21 cellular contexts compared by ENCODE assay signal in the genomic region with DNA sequence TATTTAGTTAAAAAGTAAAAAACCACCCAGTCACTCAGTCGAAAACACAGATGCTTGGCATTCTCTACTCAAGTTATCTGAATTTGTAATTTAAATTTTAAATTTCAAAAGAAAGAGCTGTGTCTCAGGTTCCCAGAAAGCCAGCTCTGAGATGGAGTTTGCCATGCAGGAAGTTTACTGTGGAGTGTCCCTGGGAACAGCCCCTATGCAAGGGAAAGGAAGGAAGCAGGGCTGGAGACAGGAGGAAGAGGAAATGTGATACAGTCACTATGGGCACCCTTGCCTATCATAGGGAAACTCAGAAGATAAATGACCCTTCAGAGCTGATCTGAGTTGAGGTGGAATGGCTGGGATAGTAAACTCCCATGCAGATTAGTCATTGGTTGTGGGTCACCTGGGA.
"Had no signal": no experiment of that assay in that cellular context is flagged by ENCODE, and none has a peak within 500 bp of the region (broad histone marks: within the 10 kb centered on the region; RNA-seq: fewer than 3 reads in every experiment).

No MANE protein-coding gene starts in this region.

- H3K9me3 ChIP-seq: esophagus muscularis mucosa, SK-N-SH, stomach, testis had no signal

- H3K36me3 Mint-ChIP-seq: activated CD4-positive, alpha-beta memory T cell treated with anti-CD3 and anti-CD28 coated beads for 36 hours; activated CD8-positive, alpha-beta memory T cell treated with anti-CD3 and anti-CD28 coated beads, Interleukin-2, amount 10 ng/mL, durations not matched to agents 7 days and 5 days; activated naive CD4-positive, alpha-beta T cell treated with anti-CD3 and anti-CD28 coated beads, Interleukin-2, amount 50 U/mL, for 72 hours; natural killer cell; T-cell had no signal

- H3K27ac Mint-ChIP-seq: activated CD4-positive, alpha-beta memory T cell treated with anti-CD3 and anti-CD28 coated beads for 36 hours; activated CD8-positive, alpha-beta memory T cell treated with anti-CD3 and anti-CD28 coated beads, Interleukin-2, amount 10 ng/mL, durations not matched to agents 7 days and 5 days; activated naive CD4-positive, alpha-beta T cell treated with anti-CD3 and anti-CD28 coated beads, Interleukin-2, amount 50 U/mL, for 72 hours; natural killer cell; progenitor cell of endocrine pancreas; T-cell had no signal

- H3K4me1 Mint-ChIP-seq: activated CD8-positive, alpha-beta memory T cell treated with anti-CD3 and anti-CD28 coated beads, Interleukin-2, amount 10 ng/mL, durations not matched to agents 7 days and 5 days; natural killer cell; T-cell had no signal

- ATAC-seq: activated CD8-positive, alpha-beta memory T cell treated with anti-CD3 and anti-CD28 coated beads, Interleukin-2, amount 10 ng/mL, durations not matched to agents 7 days and 5 days; activated naive CD4-positive, alpha-beta T cell treated with anti-CD3 and anti-CD28 coated beads, Interleukin-2, amount 50 U/mL, for 72 hours; activated T-cell treated with anti-CD3 and anti-CD28 coated beads, Interleukin-2, amount 50 U/mL, for 4 hours; left colon; natural killer cell; sciatic nerve; T-cell had no signal

- H3K27me3 Mint-ChIP-seq: activated CD8-positive, alpha-beta memory T cell treated with anti-CD3 and anti-CD28 coated beads, Interleukin-2, amount 10 ng/mL, durations not matched to agents 7 days and 5 days; progenitor cell of endocrine pancreas had no signal

- H3K9ac ChIP-seq: SK-N-SH had no signal

- H3K27ac ChIP-seq: cardiac muscle cell, dorsolateral prefrontal cortex, esophagus muscularis mucosa, stomach, testis had no signal

- H3K4me3 Mint-ChIP-seq: activated CD4-positive, alpha-beta memory T cell treated with anti-CD3 and anti-CD28 coated beads for 36 hours; activated CD8-positive, alpha-beta memory T cell treated with anti-CD3 and anti-CD28 coated beads, Interleukin-2, amount 10 ng/mL, durations not matched to agents 7 days and 5 days; activated T-cell treated with anti-CD3 and anti-CD28 coated beads, Interleukin-2, amount 50 U/mL, for 4 hours; natural killer cell; T-cell had no signal

- H3K4me3 ChIP-seq: cardiac muscle cell, dorsolateral prefrontal cortex, esophagus muscularis mucosa, stomach, testis had no signal

- H3K36me3 ChIP-seq: cardiac muscle cell, esophagus muscularis mucosa, stomach had no signal

- H3K4me2 ChIP-seq: SK-N-SH had no signal

- H3K4me1 ChIP-seq: esophagus muscularis mucosa, stomach, testis had no signal

- H3K27me3 ChIP-seq: cardiac muscle cell, dorsolateral prefrontal cortex, esophagus muscularis mucosa, stomach, testis had no signal

- H3K9me3 Mint-ChIP-seq: activated CD4-positive, alpha-beta memory T cell treated with anti-CD3 and anti-CD28 coated beads for 36 hours; activated naive CD4-positive, alpha-beta T cell treated with anti-CD3 and anti-CD28 coated beads, Interleukin-2, amount 50 U/mL, for 72 hours; activated T-cell treated with anti-CD3 and anti-CD28 coated beads, Interleukin-2, amount 50 U/mL, for 4 hours; natural killer cell; T-cell had no signal

- DNase-seq: activated CD4-positive, alpha-beta memory T cell treated with anti-CD3 and anti-CD28 coated beads for 36 hours; activated CD8-positive, alpha-beta memory T cell treated with anti-CD3 and anti-CD28 coated beads, Interleukin-2, amount 10 ng/mL, durations not matched to agents 7 days and 5 days; activated gamma-delta T cell; activated T-cell treated with anti-CD3 and anti-CD28 coated beads, Interleukin-2, amount 50 U/mL, for 4 hours; dorsolateral prefrontal cortex; left colon; mammary epithelial cell; natural killer cell; nucleus accumbens; SK-N-SH; stimulated activated CD4-positive, alpha-beta T cell treated with anti-CD3 and anti-CD28 coated beads, Interleukin-12 subunit alpha, Interleukin-12 subunit beta, amount 100 ng/mL, for 4 hours; stimulated activated CD4-positive, alpha-beta T cell treated with anti-CD3 and anti-CD28 coated beads, Interleukin-2, amount 100 ng/mL, for 24 hours; stomach; T-cell; T1000; testis had no signal
